In the genomic region with DNA sequence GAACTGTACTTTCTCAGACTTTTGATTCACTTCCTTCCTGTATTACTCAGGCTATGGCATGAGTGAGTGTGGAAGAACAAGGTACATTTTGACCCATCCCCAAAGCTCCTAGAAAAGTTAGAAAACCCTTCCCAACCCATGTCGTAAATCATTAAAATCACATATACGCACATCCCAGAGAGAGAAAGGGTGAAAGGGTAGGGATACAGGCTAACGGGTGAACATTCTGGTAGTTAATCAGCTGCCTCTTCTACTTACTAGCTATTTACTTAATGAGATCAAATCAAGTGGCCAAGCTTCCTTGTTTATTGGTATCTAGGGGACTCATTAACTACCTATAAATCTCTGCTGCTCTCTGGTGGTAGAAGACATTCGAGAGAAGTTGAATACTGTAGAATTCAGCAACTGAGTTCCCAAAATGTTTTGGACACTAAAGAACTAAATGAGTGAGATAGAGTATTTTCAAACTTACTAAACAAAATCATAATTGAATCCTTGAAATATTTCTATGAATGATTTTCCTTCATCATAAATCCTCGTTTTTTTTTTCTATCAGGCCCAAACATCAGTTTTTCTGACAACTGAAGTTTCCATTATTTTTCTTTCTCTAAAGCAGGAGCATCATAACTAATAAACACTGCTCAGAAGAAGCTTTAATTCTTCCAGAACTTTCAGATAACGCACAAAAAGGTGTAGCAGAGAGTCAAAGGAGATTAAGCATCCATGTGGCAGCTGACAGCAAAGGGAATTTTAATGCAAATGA, we compare ENCODE assay signal across 9 cellular contexts.
A peak's percentile ranks its signal among the peaks of the same experiment; 100 is the strongest.
DNase-seq lines count a peak whose midpoint lies in the region; ATAC-seq and TF ChIP-seq lines count a peak whose summit lies in the region.
"Had no signal": no experiment of that assay in that cellular context is flagged by ENCODE, and none has a peak within 500 bp of the region (broad histone marks: within the 10 kb centered on the region; RNA-seq: fewer than 3 reads in every experiment).

No MANE protein-coding gene starts in this region.

- H3K4me3 ChIP-seq in SK-N-MC: peak overlapping the region; percentile 65
- no peak overlapping the region for H3K4me3 ChIP-seq in gastrocnemius medialis

- ATAC-seq in foreskin keratinocyte (peak; percentile 39), gastrocnemius medialis (no peak), GM21526 (IDR thresholded peaks at IDR 0.05; ENCODE audit: low FRiP score, unreplicated experiment) (no peak), GM21825 (IDR thresholded peaks at IDR 0.05; ENCODE audit: unreplicated experiment) (no peak)

- in situ Hi-C loops in gastrocnemius medialis (cut with MboI; ENCODE audit: low sequenced_read_pairs in 4 of 4): no loop called here

- H3K9me3 ChIP-seq in SK-N-MC (ENCODE audit: low read depth, low read length): no peaks in the 10 kb centered on the region
- no peaks in the 10 kb centered on the region for H3K9me3 ChIP-seq in gastrocnemius medialis

- DNase-seq in COLO829 (ENCODE audit: low spot score) (peak; percentile 70), HuH-7 (ENCODE audit: low spot score) (peak; percentile 22), SK-N-MC (ENCODE audit: low read depth, low spot score) (no peak), foreskin keratinocyte (peak; percentile 59 to 89), gastrocnemius medialis (no peak)
- DNase-seq in stimulated activated CD4-positive, alpha-beta T cell treated with anti-CD3 and anti-CD28 coated beads, Interleukin-15, amount 100 ng/mL, for 24 hours: no peak

- H3K4me1 ChIP-seq in foreskin keratinocyte: peaks cover 19% of the 10 kb centered on the region
- H3K4me1 ChIP-seq in gastrocnemius medialis: no peaks in the 10 kb centered on the region

- TF ChIP-seq POLR2A in gastrocnemius medialis (IDR thresholded peaks at IDR 0.05): no peak

- no peaks in the 10 kb centered on the region for H3K36me3 ChIP-seq in SK-N-MC (ENCODE audit: insufficient read depth, low read length)
- no peaks in the 10 kb centered on the region for H3K36me3 ChIP-seq in gastrocnemius medialis

- intact Hi-C loops in gastrocnemius medialis (cut with DNase I; ENCODE audit: low total_unique reads): loop anchor here (10.0 kb wide), 1 partner anchor 121 kb away; no protein-coding TSS in a partner anchor

- peak; percentile 89 for TF ChIP-seq CTCF in foreskin keratinocyte (conservative IDR thresholded peaks at IDR 0.05)
- peak in 4 of 5 experiments; percentile 7 to 46 (median 34) for TF ChIP-seq CTCF in gastrocnemius medialis (IDR thresholded peaks at IDR 0.05 in 4 of 5, conservative IDR thresholded peaks at IDR 0.05 in 1 of 5)

- H3K27ac ChIP-seq in SK-N-MC: peak overlapping the region; percentile 83
- H3K27ac ChIP-seq in foreskin keratinocyte: no peak overlapping the region
- no peak overlapping the region for H3K27ac ChIP-seq in gastrocnemius medialis
- H3K27ac ChIP-seq: HL-60 had no signal

- H3K27me3 ChIP-seq in foreskin keratinocyte (no peaks in the 10 kb centered on the region), gastrocnemius medialis (no peaks in the 10 kb centered on the region)

- H3K9ac ChIP-seq in SK-N-MC (ENCODE audit: insufficient read length): peak overlapping the region; percentile 34

Comparison
In these comparisons a context has a peak if more than half of its experiments do, and no peak if none do; other contexts are left out.
1. DNase-seq: peak in COLO829 (single experiment), HuH-7 (single experiment) and foreskin keratinocyte (2 of 2); none in SK-N-MC (single experiment), gastrocnemius medialis (0 of 2) and stimulated activated CD4-positive, alpha-beta T cell treated with anti-CD3 and anti-CD28 coated beads, Interleukin-15, amount 100 ng/mL, for 24 hours (single experiment).